In the genomic region with DNA sequence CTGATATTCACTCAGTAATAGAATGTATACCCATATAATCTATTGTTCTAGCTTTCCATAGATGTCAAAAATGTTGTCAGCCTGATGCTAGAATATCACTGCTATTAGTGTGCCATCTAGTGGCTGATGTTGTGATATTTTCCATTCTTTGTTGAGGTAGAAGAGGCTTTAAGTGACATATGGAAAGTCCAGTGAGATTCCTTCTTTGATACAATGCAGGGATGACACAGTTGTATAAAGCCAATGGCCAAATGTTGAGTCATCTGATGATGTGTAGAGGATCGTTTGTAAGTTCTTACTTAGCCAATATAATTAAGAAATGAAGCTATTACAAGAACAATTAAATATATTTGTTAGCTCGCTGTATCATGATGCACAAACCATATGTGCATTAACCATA, we compare ENCODE assay signal across 8 cellular contexts.
DNase-seq lines count a peak whose midpoint lies in the region; ATAC-seq and TF ChIP-seq lines count a peak whose summit lies in the region.

No MANE protein-coding gene starts in this region.

- H3K27ac ChIP-seq in coronary artery: no peak overlapping the region

- DNase-seq in activated CD4-positive, CD25-positive, alpha-beta regulatory T cell treated with anti-CD3 and anti-CD28 coated beads, Interleukin-2, amount 50 U/mL, for 72 hours: no peak
- DNase-seq in KBM-7: peak; percentile 77
- peak; percentile 86 for DNase-seq in OCI-M1 (lab: John Stamatoyannopoulos, UW)
- DNase-seq in coronary artery (ENCODE audit: low spot score): no peak
- peak; percentile 76 for DNase-seq in medulla oblongata (ENCODE audit: extremely low spot score)

- peak; percentile 74 to 82 for ATAC-seq in activated CD4-positive, CD25-positive, alpha-beta regulatory T cell treated with anti-CD3 and anti-CD28 coated beads, Interleukin-2, amount 50 U/mL, for 24 hours
- ATAC-seq in HG02678 (IDR thresholded peaks at IDR 0.05; ENCODE audit: unreplicated experiment) (no peak), GM21447 (IDR thresholded peaks at IDR 0.05; ENCODE audit: unreplicated experiment) (no peak)

- TF ChIP-seq CTCF in coronary artery (IDR thresholded peaks at IDR 0.05): peak; percentile 30

- no peak overlapping the region for H3K4me3 ChIP-seq in coronary artery

- in situ Hi-C loops in KBM-7 (cut with MboI; ENCODE audit: low pct_unique_long_range_greater_than_20kb, low sequenced_read_pairs): loop anchor here (25.0 kb wide), 1 partner anchor 684 kb away; no protein-coding TSS in a partner anchor

Comparison
In these comparisons a context has a peak if more than half of its experiments do, and no peak if none do; other contexts are left out.
1. ATAC-seq: peak in activated CD4-positive, CD25-positive, alpha-beta regulatory T cell treated with anti-CD3 and anti-CD28 coated beads, Interleukin-2, amount 50 U/mL, for 24 hours (2 of 2); none in HG02678 (single experiment) and GM21447 (single experiment).
2. DNase-seq: peak in KBM-7 (single experiment), OCI-M1 (single experiment) and medulla oblongata (single experiment); none in activated CD4-positive, CD25-positive, alpha-beta regulatory T cell treated with anti-CD3 and anti-CD28 coated beads, Interleukin-2, amount 50 U/mL, for 72 hours (single experiment) and coronary artery (single experiment).